Comparison of ENCODE assay signal across 1 cellular context in genomic region chr18:48679236-48679635, GRCh38.
TF ChIP-seq lines count a peak whose summit lies in the region.

No MANE protein-coding gene starts in this region.

TF ChIP-seq in SK-N-SH treated with all-trans-retinoic acid at 6 μM for 48 hours, 23 proteins besides CTCF, POLR2A, EP300 and RAD21 (continued from another document):
- TF ChIP-seq POU6F1 (CRISPR knock-in tag; IDR thresholded peaks at IDR 0.05; ENCODE audit: borderline replicate concordance, low read depth) = no peak
- TF ChIP-seq GLIS3 (CRISPR knock-in tag; IDR thresholded peaks at IDR 0.05) = no peak
- no peak for TF ChIP-seq BACH2 (CRISPR knock-in tag; IDR thresholded peaks at IDR 0.05; ENCODE audit: borderline replicate concordance)
